18 cellular contexts compared by ENCODE assay signal in genomic region chr12:5944053-5944452, GRCh38. TPM values are rescaled to one million over a fixed set of nuclear protein-coding genes. Genes with fewer than 3 reads are reported as not detected.
"Had no signal": no experiment of that assay in that cellular context is flagged by ENCODE, and none has a peak within 500 bp of the region (broad histone marks: within the 10 kb centered on the region; RNA-seq: fewer than 3 reads in every experiment).

No MANE protein-coding gene starts in this region.

- H3K27ac Mint-ChIP-seq: activated naive CD8-positive, alpha-beta T cell treated with anti-CD3 and anti-CD28 coated beads, Interleukin-2, amount 10 ng/mL, durations not matched to agents 7 days and 5 days; natural killer cell had no signal

- H3K4me1 ChIP-seq: gastrocnemius medialis, pancreas had no signal

- H3K36me3 ChIP-seq: gastrocnemius medialis, pancreas had no signal

- H3K27ac ChIP-seq: gastrocnemius medialis, pancreas, suprapubic skin, upper lobe of left lung had no signal

- H3K4me3 Mint-ChIP-seq: activated naive CD8-positive, alpha-beta T cell treated with anti-CD3 and anti-CD28 coated beads, Interleukin-2, amount 10 ng/mL, durations not matched to agents 7 days and 5 days; natural killer cell had no signal

- H3K4me1 Mint-ChIP-seq: natural killer cell had no signal

- FAIRE-seq: endothelial cell of umbilical vein, pancreas, TTC549 had no signal

- H3K4me3 ChIP-seq: gastrocnemius medialis had no signal

- ATAC-seq: gastrocnemius medialis; left colon; natural killer cell; pancreas; stimulated activated naive CD8-positive, alpha-beta T cell treated with anti-CD3 and anti-CD28 coated beads, Interleukin-15, Interleukin-2, amounts not matched to agents 100 U/mL and 50 U/mL, for 24 hours had no signal

- H3K36me3 Mint-ChIP-seq: activated naive CD8-positive, alpha-beta T cell treated with anti-CD3 and anti-CD28 coated beads, Interleukin-2, amount 10 ng/mL, durations not matched to agents 7 days and 5 days; natural killer cell had no signal

- H3K9me3 ChIP-seq: gastrocnemius medialis, pancreas, suprapubic skin, upper lobe of left lung had no signal

- H3K9me3 Mint-ChIP-seq: activated naive CD8-positive, alpha-beta T cell treated with anti-CD3 and anti-CD28 coated beads, Interleukin-2, amount 10 ng/mL, durations not matched to agents 7 days and 5 days; natural killer cell had no signal

- DNase-seq: activated gamma-delta T cell treated with Interleukin-2 at 50 U/mL for 16 hours; activated naive CD8-positive, alpha-beta T cell treated with anti-CD3 and anti-CD28 coated beads, Interleukin-2, amount 10 ng/mL, durations not matched to agents 7 days and 5 days; activated T-cell treated with anti-CD3 and anti-CD28 coated beads, Interleukin-2, amount 50 U/mL, for 48 hours; aorta; gastrocnemius medialis; left colon; mammary epithelial cell; natural killer cell; stimulated activated CD4-positive, alpha-beta T cell treated with anti-CD3 and anti-CD28 coated beads, Interleukin-4, amount 100 ng/mL, for 1 hour; stimulated activated CD8-positive, alpha-beta memory T cell treated with anti-CD3 and anti-CD28 coated beads, Interleukin-4, amount 100 ng/mL, for 48 hours; stimulated activated naive CD8-positive, alpha-beta T cell treated with anti-CD3 and anti-CD28 coated beads, Interleukin-15, Interleukin-2, amounts not matched to agents 100 U/mL and 50 U/mL, for 24 hours; T-helper 2 cell; upper lobe of left lung had no signal

RNA-seq across cellular contexts. Expression of gene ANO2, which starts 1.0 kb away (rescaled TPM):
- total RNA-seq: activated naive CD8-positive, alpha-beta T cell treated with anti-CD3 and anti-CD28 coated beads, Interleukin-2, amount 10 ng/mL, durations not matched to agents 7 days and 5 days; bronchial epithelial cell; natural killer cell had no signal
